ENCODE assay signal across 11 cellular contexts in genomic region chr1:93605812-93606512, GRCh38.
DNase-seq lines count a peak whose midpoint lies in the region; ATAC-seq and TF ChIP-seq lines count a peak whose summit lies in the region.
"Had no signal": no experiment of that assay in that cellular context is flagged by ENCODE, and none has a peak within 500 bp of the region (broad histone marks: within the 10 kb centered on the region; RNA-seq: fewer than 3 reads in every experiment).

No MANE protein-coding gene starts in this region.

- DNase-seq in cardiac septum (ENCODE audit: low spot score) (peak; percentile 22), Right ventricle myocardium superior (no peak), astrocyte of the hippocampus (ENCODE audit: low read depth, low spot score) (peak; percentile 86), hepatic stellate cell (ENCODE audit: low spot score) (peak; percentile 87), type B pancreatic cell (ENCODE audit: extremely low spot score, unreplicated experiment) (no peak), NCI-H1105 (lab: John Stamatoyannopoulos, UW) (no peak), NCI-H2196 treated with DMSO at 0.1 percent for 48 hours (lab: John Stamatoyannopoulos, UW; ENCODE audit: unreplicated experiment) (no peak)
- no peak for DNase-seq in NK-92 treated with Interleukin-12 subunit alpha and Interleukin-12 subunit beta, amount 100 ng/mL, for 24 hours (lab: John Stamatoyannopoulos, UW)
- DNase-seq: KBM-7; stimulated activated CD4-positive, alpha-beta T cell treated with anti-CD3 and anti-CD28 coated beads, Interleukin-2, amount 100 ng/mL, for 24 hours; trophoblast cell had no signal

- peaks cover 54% of the 10 kb centered on the region for H3K4me1 Mint-ChIP-seq in type B pancreatic cell (ENCODE audit: unreplicated experiment)

- peak overlapping the region; percentile 65 for H3K4me3 Mint-ChIP-seq in type B pancreatic cell

- H3K27me3 Mint-ChIP-seq in type B pancreatic cell: no peaks in the 10 kb centered on the region

- intact Hi-C loops in cardiac septum (cut with DNase I): no loop called here
- intact Hi-C loops in Right ventricle myocardium superior (cut with DNase I): no loop called here

- ATAC-seq in Right ventricle myocardium superior (ENCODE audit: poor library complexity): no peak

- peaks cover 21% of the 10 kb centered on the region for H3K36me3 Mint-ChIP-seq in type B pancreatic cell

- H3K9me3 Mint-ChIP-seq in type B pancreatic cell: peaks cover 5% of the 10 kb centered on the region

- TF ChIP-seq CTCF in type B pancreatic cell (conservative IDR thresholded peaks at IDR 0.05): no peak

- H3K27ac Mint-ChIP-seq in type B pancreatic cell: peak overlapping the region; percentile 66

Comparison
In these comparisons a context has a peak if more than half of its experiments do, and no peak if none do; other contexts are left out.
1. DNase-seq: peak in cardiac septum (single experiment), astrocyte of the hippocampus (single experiment) and hepatic stellate cell (single experiment); none in Right ventricle myocardium superior (single experiment), type B pancreatic cell (single experiment), NCI-H1105 (single experiment), NK-92 treated with Interleukin-12 subunit alpha and Interleukin-12 subunit beta, amount 100 ng/mL, for 24 hours (single experiment) and NCI-H2196 treated with DMSO at 0.1 percent for 48 hours (single experiment).